23 cellular contexts compared by ENCODE assay signal in the genomic region with DNA sequence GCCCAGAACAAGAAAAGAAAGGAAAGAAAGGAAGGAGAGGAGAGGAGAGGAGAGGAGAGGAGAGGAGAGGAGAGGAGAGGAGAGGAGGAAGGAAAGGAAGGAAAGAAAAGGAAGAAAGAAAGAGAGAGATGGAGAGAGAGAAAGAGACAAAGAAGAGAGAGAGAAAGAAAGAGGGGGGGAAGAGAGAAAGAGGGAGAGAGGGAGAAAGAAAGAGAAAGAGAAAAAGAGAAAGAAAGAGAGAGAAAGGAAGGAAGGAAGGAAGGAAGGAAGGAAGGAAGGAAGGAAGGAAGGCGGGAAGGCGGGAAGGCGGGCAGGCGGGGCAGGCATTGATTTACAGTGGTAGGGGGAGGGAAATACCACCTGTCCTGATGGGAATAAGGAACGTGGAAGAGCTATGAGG.
A peak's percentile ranks its signal among the peaks of the same experiment; 100 is the strongest.
DNase-seq lines count a peak whose midpoint lies in the region; ATAC-seq and TF ChIP-seq lines count a peak whose summit lies in the region.
"Had no signal": no experiment of that assay in that cellular context is flagged by ENCODE, and none has a peak within 500 bp of the region (broad histone marks: within the 10 kb centered on the region; RNA-seq: fewer than 3 reads in every experiment).

No MANE protein-coding gene starts in this region.

- H3K27ac ChIP-seq in HEK293 (ENCODE audit: extremely low read depth, low read depth, low read length): no peak overlapping the region
- H3K27ac ChIP-seq: BLaER1 had no signal

- no peak overlapping the region for H3K4me3 ChIP-seq in HEK293 (ENCODE audit: low read depth, low read length)
- H3K4me3 ChIP-seq: BLaER1, GM12878 had no signal

- H3K4me3 Mint-ChIP-seq in WTC11: no peak overlapping the region
- no peak overlapping the region for H3K4me3 Mint-ChIP-seq in progenitor cell of endocrine pancreas (ENCODE audit: low read depth)
- H3K4me3 Mint-ChIP-seq: CD14-positive monocyte; CD4-positive, alpha-beta memory T cell; CD4-positive, CD25-positive, alpha-beta regulatory T cell; CD8-positive, alpha-beta memory T cell had no signal

- TF ChIP-seq CTCF in HEK293 (tag by site-specific recombination; IDR thresholded peaks at IDR 0.05) (no peak), WTC11 (IDR thresholded peaks at IDR 0.05) (no peak), progenitor cell of endocrine pancreas (IDR thresholded peaks at IDR 0.05; ENCODE audit: unreplicated experiment) (no peak)

- POLR2A ChIA-PET in HEK293 (lab: Yijun Ruan, JAX) (no interaction called here), WTC11 (lab: Charles Lee) (no interaction called here)

- H3K9me3 ChIP-seq in HEK293 (ENCODE audit: control insufficient read depth, insufficient read depth, low read depth, low read length): no peaks in the 10 kb centered on the region
- H3K9me3 ChIP-seq: BE2C, BLaER1 had no signal

- H3K36me3 Mint-ChIP-seq in WTC11: no peaks in the 10 kb centered on the region
- peaks cover 4% of the 10 kb centered on the region for H3K36me3 Mint-ChIP-seq in progenitor cell of endocrine pancreas (ENCODE audit: insufficient read depth)

- DNase-seq in WTC11 (ENCODE audit: low spot score) (no peak), progenitor cell of endocrine pancreas (ENCODE audit: low spot score, unreplicated experiment) (no peak), hepatic stellate cell (ENCODE audit: low spot score) (no peak), NCI-H2196 (lab: John Stamatoyannopoulos, UW; ENCODE audit: unreplicated experiment) (no peak)
- DNase-seq: 8988T; ACHN; BE2C; C1 segment of cervical spinal cord; CD4-positive, alpha-beta memory T cell; CD4-positive, CD25-positive, alpha-beta regulatory T cell; CD8-positive, alpha-beta memory T cell; COR-L47; DMS 273 treated with DMSO at 0.1 percent for 48 hours; DMS153; DMS53; DMS79; DND-41; EL; GDM1 had no signal

- no peaks in the 10 kb centered on the region for H3K27me3 Mint-ChIP-seq in WTC11 (ENCODE audit: low read depth)
- H3K27me3 Mint-ChIP-seq in progenitor cell of endocrine pancreas: no peaks in the 10 kb centered on the region
- H3K27me3 Mint-ChIP-seq: CD4-positive, alpha-beta memory T cell; CD4-positive, CD25-positive, alpha-beta regulatory T cell; CD8-positive, alpha-beta memory T cell had no signal

- H3K4me1 Mint-ChIP-seq in WTC11 (peaks cover 34% of the 10 kb centered on the region), progenitor cell of endocrine pancreas (ENCODE audit: low read depth) (peaks cover 6% of the 10 kb centered on the region)
- H3K4me1 Mint-ChIP-seq: CD14-positive monocyte had no signal

- CTCF ChIA-PET in HEK293 (lab: Yijun Ruan, JAX): interaction anchor here (0.6 kb wide), 2 partner anchors 185 to 386 kb away, joined by 4 read pairs; no protein-coding TSS in a partner anchor
- CTCF ChIA-PET in WTC11 (lab: Charles Lee): no interaction called here

- H3K27ac Mint-ChIP-seq in WTC11: no peak overlapping the region
- peak overlapping the region; percentile 21 for H3K27ac Mint-ChIP-seq in progenitor cell of endocrine pancreas
- H3K27ac Mint-ChIP-seq: CD4-positive, alpha-beta memory T cell; CD4-positive, CD25-positive, alpha-beta regulatory T cell; CD8-positive, alpha-beta memory T cell had no signal

- no peak for ATAC-seq in WTC11
- ATAC-seq: GM12878 had no signal

- no peaks in the 10 kb centered on the region for H3K9me3 Mint-ChIP-seq in WTC11
- no peaks in the 10 kb centered on the region for H3K9me3 Mint-ChIP-seq in progenitor cell of endocrine pancreas (ENCODE audit: low read depth)
- H3K9me3 Mint-ChIP-seq: CD4-positive, alpha-beta memory T cell; CD8-positive, alpha-beta memory T cell had no signal

- no peaks in the 10 kb centered on the region for H3K36me3 ChIP-seq in HEK293 (ENCODE audit: control insufficient read depth in 2 of 2, insufficient read depth in 1 of 2, low read length in 2 of 2)
- H3K36me3 ChIP-seq: BE2C had no signal

- no peaks in the 10 kb centered on the region for H3K4me1 ChIP-seq in HEK293 (ENCODE audit: control insufficient read depth, insufficient read depth, low read length)
- H3K4me1 ChIP-seq: BE2C, BLaER1 had no signal

TF ChIP-seq in HEK293, 187 proteins besides CTCF, POLR2A, EP300 and RAD21:
- TF ChIP-seq PRDM1 (tag by site-specific recombination; IDR thresholded peaks at IDR 0.05) (peak; percentile 74; the same call in 1 of the 2 replicates), ZNF248 (tag by site-specific recombination; IDR thresholded peaks at IDR 0.05) (no peak), ZFHX2 (tag by site-specific recombination; conservative IDR thresholded peaks at IDR 0.05) (no peak), ZNF366 (tag by site-specific recombination; conservative IDR thresholded peaks at IDR 0.05) (peak; percentile 89)

TF ChIP-seq in WTC11, 78 proteins besides CTCF, POLR2A, EP300 and RAD21:
- TF ChIP-seq MAX (CRISPR knock-in tag; IDR thresholded peaks at IDR 0.05): no peak
- no peak for TF ChIP-seq ARID4B (CRISPR knock-in tag; IDR thresholded peaks at IDR 0.05; ENCODE audit: borderline replicate concordance)
- TF ChIP-seq FOXJ3 (CRISPR knock-in tag; IDR thresholded peaks at IDR 0.05; ENCODE audit: borderline replicate concordance): no peak
- TF ChIP-seq, protein P1, sequence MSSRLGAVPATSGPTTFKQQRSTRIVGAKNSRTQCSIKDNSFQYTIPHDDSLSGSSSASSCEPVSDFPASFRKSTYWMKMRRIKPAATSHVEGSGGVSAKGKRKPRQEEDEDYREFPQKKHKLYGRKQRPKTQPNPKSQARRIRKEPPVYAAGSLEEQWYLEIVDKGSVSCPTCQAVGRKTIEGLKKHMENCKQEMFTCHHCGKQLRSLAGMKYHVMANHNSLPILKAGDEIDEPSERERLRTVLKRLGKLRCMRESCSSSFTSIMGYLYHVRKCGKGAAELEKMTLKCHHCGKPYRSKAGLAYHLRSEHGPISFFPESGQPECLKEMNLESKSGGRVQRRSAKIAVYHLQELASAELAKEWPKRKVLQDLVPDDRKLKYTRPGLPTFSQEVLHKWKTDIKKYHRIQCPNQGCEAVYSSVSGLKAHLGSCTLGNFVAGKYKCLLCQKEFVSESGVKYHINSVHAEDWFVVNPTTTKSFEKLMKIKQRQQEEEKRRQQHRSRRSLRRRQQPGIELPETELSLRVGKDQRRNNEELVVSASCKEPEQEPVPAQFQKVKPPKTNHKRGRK (CRISPR knock-in tag; IDR thresholded peaks at IDR 0.05; ENCODE audit: borderline replicate concordance): 0 out of 2 replicates have a peak, but pooled peaks have one; percentile 60
- no peak for TF ChIP-seq ATF2 (CRISPR knock-in tag; IDR thresholded peaks at IDR 0.05; ENCODE audit: borderline replicate concordance, low read depth)
- TF ChIP-seq JAZF1 (CRISPR knock-in tag; IDR thresholded peaks at IDR 0.05): no peak
